22 cellular contexts compared by ENCODE assay signal in genomic region chrX:40148189-40148438, GRCh38. TPM values are rescaled to one million over a fixed set of nuclear protein-coding genes. Genes with fewer than 3 reads are reported as not detected.
A peak's percentile ranks its signal among the peaks of the same experiment; 100 is the strongest.
DNase-seq lines count a peak whose midpoint lies in the region; TF ChIP-seq lines count a peak whose summit lies in the region.
"Had no signal": no experiment of that assay in that cellular context is flagged by ENCODE, and none has a peak within 500 bp of the region (broad histone marks: within the 10 kb centered on the region; RNA-seq: fewer than 3 reads in every experiment).

No MANE protein-coding gene starts in this region.

- no peaks in the 10 kb centered on the region for H3K9me3 Mint-ChIP-seq in progenitor cell of endocrine pancreas (ENCODE audit: low read depth)
- H3K9me3 Mint-ChIP-seq: central memory CD8-positive, alpha-beta T cell had no signal

- no peaks in the 10 kb centered on the region for H3K9me3 ChIP-seq in Loucy (ENCODE audit: insufficient read depth, low read depth, low read length)
- H3K9me3 ChIP-seq in iPS-15b (ENCODE audit: control insufficient read depth, insufficient read depth, low read length): no peaks in the 10 kb centered on the region
- H3K9me3 ChIP-seq in spleen: no peaks in the 10 kb centered on the region
- H3K9me3 ChIP-seq in prostate gland: no peaks in the 10 kb centered on the region
- H3K9me3 ChIP-seq: esophagus muscularis mucosa, psoas muscle had no signal

- H3K27me3 ChIP-seq in Loucy (ENCODE audit: insufficient read depth, low read length, poor library complexity, severe bottlenecking): no peaks in the 10 kb centered on the region
- H3K27me3 ChIP-seq in iPS-15b (ENCODE audit: control insufficient read depth, insufficient read depth, low read length): peaks cover 66% of the 10 kb centered on the region
- H3K27me3 ChIP-seq in spleen (replicated peaks in 1 of 7): peaks cover 4 to 87% (median 42%) of the 10 kb centered on the region in 7 donors
- H3K27me3 ChIP-seq in prostate gland (replicated peaks; ENCODE audit: insufficient read depth): no peaks in the 10 kb centered on the region

- TF ChIP-seq POLR2A in spleen (IDR thresholded peaks at IDR 0.05): no peak
- no peak for TF ChIP-seq POLR2A in prostate gland (IDR thresholded peaks at IDR 0.05)

- peak overlapping the region; percentile 38 for H3K4me3 Mint-ChIP-seq in progenitor cell of endocrine pancreas (ENCODE audit: low read depth)
- H3K4me3 Mint-ChIP-seq: central memory CD8-positive, alpha-beta T cell had no signal

- H3K36me3 ChIP-seq in Loucy (ENCODE audit: insufficient read depth, low read length) (no peaks in the 10 kb centered on the region), iPS-15b (ENCODE audit: control insufficient read depth, insufficient read depth, low read length) (no peaks in the 10 kb centered on the region), spleen (no peaks in the 10 kb centered on the region), prostate gland (no peaks in the 10 kb centered on the region)
- H3K36me3 ChIP-seq: esophagus muscularis mucosa had no signal

- intact Hi-C loops in spleen (cut with DNase I; ENCODE audit: low total_unique reads): no loop called here
- intact Hi-C loops in prostate gland (cut with DNase I): loop anchor here (10.0 kb wide), 1 partner anchor 413 kb away; no protein-coding TSS in a partner anchor

- DNase-seq in SIG-M5 treated with dmso at 0.1 percent for 504 hours (lab: John Stamatoyannopoulos, UW; ENCODE audit: unreplicated experiment) (peak; percentile 40), SIG-M5 (lab: John Stamatoyannopoulos, UW) (no peak), progenitor cell of endocrine pancreas (ENCODE audit: low spot score, unreplicated experiment) (no peak), spleen (no peak), prostate gland (ENCODE audit: low spot score) (no peak), NCI-H2029 (lab: John Stamatoyannopoulos, UW) (no peak)
- DNase-seq: 8988T; activated CD4-positive, alpha-beta T cell treated with anti-CD3 and anti-CD28 coated beads, Interleukin-2, amount 50 U/mL, for 4 hours; activated naive CD4-positive, alpha-beta T cell; anterior cingulate cortex; C1 segment of cervical spinal cord; HCEC 1CT; MM.1S; NCI-H187 treated with DMSO at 0.1 percent for 48 hours; psoas muscle; small intestine; stimulated activated CD4-positive, alpha-beta T cell treated with anti-CD3 and anti-CD28 coated beads, Interleukin-4, amount 100 ng/mL, for 24 hours had no signal

- H3K27ac ChIP-seq in spleen (no peak overlapping the region), prostate gland (no peak overlapping the region)
- H3K27ac ChIP-seq: psoas muscle, RWPE1 had no signal

- no peaks in the 10 kb centered on the region for H3F3A ChIP-seq in Loucy (ENCODE audit: low read depth)

- H3K4me1 Mint-ChIP-seq in progenitor cell of endocrine pancreas (ENCODE audit: low read depth): peaks cover 11% of the 10 kb centered on the region
- H3K4me1 Mint-ChIP-seq: central memory CD8-positive, alpha-beta T cell had no signal

- no peak for TF ChIP-seq CTCF in Loucy (conservative IDR thresholded peaks at IDR 0.05; ENCODE audit: low read length)
- TF ChIP-seq CTCF in progenitor cell of endocrine pancreas (IDR thresholded peaks at IDR 0.05; ENCODE audit: unreplicated experiment): no peak
- no peak for TF ChIP-seq CTCF in spleen (IDR thresholded peaks at IDR 0.05 in 8 of 11, conservative IDR thresholded peaks at IDR 0.05 in 3 of 11)
- no peak for TF ChIP-seq CTCF in prostate gland (IDR thresholded peaks at IDR 0.05)

- H3K79me2 ChIP-seq in Loucy (ENCODE audit: insufficient read depth, low read length): peaks cover 86% of the 10 kb centered on the region

- H3K4me3 ChIP-seq in Loucy (ENCODE audit: low read length, poor library complexity, severe bottlenecking) (peak overlapping the region; percentile 80), iPS-15b (ENCODE audit: low read depth, low read length) (peak overlapping the region; percentile 28), spleen (no peak overlapping the region), prostate gland (no peak overlapping the region)
- H3K4me3 ChIP-seq: esophagus muscularis mucosa, psoas muscle had no signal

- H3K27ac Mint-ChIP-seq in progenitor cell of endocrine pancreas: no peak overlapping the region

- H3K27me3 Mint-ChIP-seq in progenitor cell of endocrine pancreas: peaks cover 54% of the 10 kb centered on the region
- H3K27me3 Mint-ChIP-seq: central memory CD8-positive, alpha-beta T cell had no signal

- peaks cover 5% of the 10 kb centered on the region for H3K36me3 Mint-ChIP-seq in progenitor cell of endocrine pancreas (ENCODE audit: insufficient read depth)

- H3K4me2 ChIP-seq in Loucy (ENCODE audit: low read depth, low read length, poor library complexity, severe bottlenecking): peak overlapping the region; percentile 87

- no peaks in the 10 kb centered on the region for H3K9me2 ChIP-seq in Loucy (replicated peaks; ENCODE audit: low read depth, low read length)

- no peak overlapping the region for H2AFZ ChIP-seq in Loucy (ENCODE audit: low read length)

- H4K20me1 ChIP-seq in Loucy (ENCODE audit: insufficient read depth, low read length, poor library complexity, severe bottlenecking): peaks cover 3% of the 10 kb centered on the region

- 30 to 55% (median 36%) methylated on average over 14 of the region's 14 CpGs for WGBS in spleen, 5 donors
- WGBS in prostate gland: 42% methylated on average over 5 of the region's 14 CpGs

- H3K4me1 ChIP-seq in Loucy (ENCODE audit: insufficient read depth, low read length, poor library complexity, severe bottlenecking) (peaks cover 53% of the 10 kb centered on the region), iPS-15b (ENCODE audit: control insufficient read depth, insufficient read depth, low read length) (peaks cover 46% of the 10 kb centered on the region), spleen (peaks cover 0 to 81% (median 50%) of the 10 kb centered on the region in 6 donors), prostate gland (replicated peaks) (peaks cover 3% of the 10 kb centered on the region)

- H3K9ac ChIP-seq in Loucy (ENCODE audit: low read depth, low read length, poor library complexity, severe bottlenecking) (peak overlapping the region; percentile 96), iPS-15b (ENCODE audit: low read depth, low read length) (no peak overlapping the region)

RNA-seq across cellular contexts. Expression of gene BCOR, which starts 50.4 kb away (rescaled TPM):
- total RNA-seq in progenitor cell of endocrine pancreas: 20.5 TPM in 2 replicates
- 10 to 100 TPM; 26.1 to 38.6 (median 31.8) TPM for total RNA-seq in spleen
- 10 to 100 TPM in 1 of 3 donors, 1 to 10 TPM in 2; 8.3 to 13.1 (median 9.8) TPM for polyA plus RNA-seq in spleen
- total RNA-seq in prostate gland: 10 to 100 TPM; 56.2 to 70.8 TPM

Comparison
In these comparisons a context has a peak if more than half of its experiments do, and no peak if none do; other contexts are left out.
1. H3K4me3 ChIP-seq: peak in Loucy (single experiment) and iPS-15b (single experiment); none in spleen (0 of 8) and prostate gland (0 of 2).